Comparison of ENCODE assay signal across 8 cellular contexts in the genomic region with DNA sequence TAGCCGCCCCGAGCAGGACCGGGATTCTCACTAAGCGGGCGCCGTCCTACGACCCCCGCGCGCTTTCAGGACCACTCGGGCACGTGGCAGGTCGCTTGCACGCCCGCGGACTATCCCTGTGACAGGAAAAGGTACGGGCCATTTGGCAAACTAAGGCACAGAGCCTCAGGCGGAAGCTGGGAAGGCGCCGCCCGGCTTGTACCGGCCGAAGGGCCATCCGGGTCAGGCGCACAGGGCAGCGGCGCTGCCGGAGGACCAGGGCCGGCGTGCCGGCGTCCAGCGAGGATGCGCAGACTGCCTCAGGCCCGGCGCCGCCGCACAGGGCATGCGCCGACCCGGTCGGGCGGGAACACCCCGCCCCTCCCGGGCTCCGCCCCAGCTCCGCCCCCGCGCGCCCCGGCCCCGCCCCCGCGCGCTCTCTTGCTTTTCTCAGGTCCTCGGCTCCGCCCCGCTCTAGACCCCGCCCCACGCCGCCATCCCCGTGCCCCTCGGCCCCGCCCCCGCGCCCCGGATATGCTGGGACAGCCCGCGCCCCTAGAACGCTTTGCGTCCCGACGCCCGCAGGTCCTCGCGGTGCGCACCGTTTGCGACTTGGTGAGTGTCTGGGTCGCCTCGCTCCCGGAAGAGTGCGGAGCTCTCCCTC. TPM values are rescaled to one million over a fixed set of nuclear protein-coding genes. Genes with fewer than 3 reads are reported as not detected.
DNase-seq lines count a peak whose midpoint lies in the region; ATAC-seq, FAIRE-seq and TF ChIP-seq lines count a peak whose summit lies in the region.

MGMT (plus strand) TSS at position 539 of the 643 bp plus-strand sequence.

- peak; percentile 88 for DNase-seq in Daoy (ENCODE audit: low read depth)
- DNase-seq in KG1 (lab: John Stamatoyannopoulos, UW): peak; percentile 45
- DNase-seq in T47D (ENCODE audit: low read depth in 1 of 2, low spot score in 1 of 2): peak; percentile 83 to 90
- DNase-seq in iPS-NIHi7 (ENCODE audit: extremely low spot score): peak; percentile 96
- peak; percentile 89 for DNase-seq in small intestine
- DNase-seq in NCI-H2107 treated with DMSO at 0.1 percent for 48 hours (lab: John Stamatoyannopoulos, UW; ENCODE audit: unreplicated experiment): no peak

- FAIRE-seq in small intestine (lab: Jason Lieb, UNC): no peak

- H3K9me3 ChIP-seq in small intestine (ENCODE audit: control insufficient read depth, low read depth): no peaks in the 10 kb centered on the region

- peaks cover 0 to 3% of the 10 kb centered on the region in 2 donors for H3K4me1 ChIP-seq in small intestine (ENCODE audit: control insufficient read depth in 2 of 2, insufficient read depth in 1 of 2, low read depth in 1 of 2, low read length in 1 of 2)

- in situ Hi-C loops in T47D (cut with HindIII; ENCODE audit: low pct_unique_long_range_greater_than_20kb, low sequenced_read_pairs): no loop called here

- peak within 1 kb of the TSS; percentile 67 to 88 for H3K27ac ChIP-seq in small intestine (ENCODE audit: low read depth in 1 of 2, low read length in 1 of 2)

- no peaks in the 10 kb centered on the region for H3K36me3 ChIP-seq in small intestine (ENCODE audit: control insufficient read depth in 2 of 2, insufficient read depth in 2 of 2, low read length in 2 of 2)

- TF ChIP-seq CTCF in WI38 (IDR thresholded peaks at IDR 0.05; ENCODE audit: low read depth, low read length): no peak

- H3K27me3 ChIP-seq in small intestine (ENCODE audit: control insufficient read depth in 2 of 2, insufficient read depth in 2 of 2, low read length in 2 of 2): no peaks in the 10 kb centered on the region

- peak within 1 kb of the TSS; percentile 53 for H3K4me3 ChIP-seq in WI38 (ENCODE audit: low read depth, low read length)
- peak within 1 kb of the TSS; percentile 70 to 75 for H3K4me3 ChIP-seq in small intestine (ENCODE audit: low read depth in 1 of 2, low read length in 2 of 2)

- 4 to 15% (median 4%) methylated on average over 24 to 83 of the region's 83 CpGs for WGBS in small intestine, 3 donors

- ATAC-seq in GM21576 (IDR thresholded peaks at IDR 0.05; ENCODE audit: unreplicated experiment): peak; percentile 87

RNA-seq across cellular contexts. Expression of gene MGMT, which starts in this region (rescaled TPM):
- total RNA-seq in Daoy (2014; rRNA removed; shearing (Covaris generic)): 14.9 and 15.6 TPM in 2 replicates
- polyA plus RNA-seq in small intestine: 10 to 100 TPM in 2 of 3 donors, 1 to 10 TPM in 1; 9.8 to 22.4 (median 14.0) TPM
